ENCODE assay signal across 8 cellular contexts in genomic region chr3:143119974-143120715, GRCh38. TPM values are rescaled to one million over a fixed set of nuclear protein-coding genes. Genes with fewer than 3 reads are reported as not detected.
DNase-seq lines count a peak whose midpoint lies in the region; ATAC-seq and TF ChIP-seq lines count a peak whose summit lies in the region.

No MANE protein-coding gene starts in this region.

- H3K36me3 ChIP-seq in KOPT-K1 (ENCODE audit: insufficient read depth, low read length) (peaks cover 11% of the 10 kb centered on the region), esophagus muscularis mucosa (peaks cover 0 to 7% (median 3%) of the 10 kb centered on the region in 4 donors), transverse colon (no peaks in the 10 kb centered on the region)

- no peak for TF ChIP-seq POLR2A in esophagus muscularis mucosa (IDR thresholded peaks at IDR 0.05; ENCODE audit: low read depth)
- no peak for TF ChIP-seq POLR2A in transverse colon (IDR thresholded peaks at IDR 0.05)

- H3K27ac Mint-ChIP-seq in activated CD8-positive, alpha-beta T cell treated with anti-CD3 and anti-CD28 coated beads for 36 hours = peak overlapping the region; percentile 68
- peak overlapping the region; percentile 89 to 91 for H3K27ac Mint-ChIP-seq in natural killer cell

- peaks cover 0 to 27% (median 3%) of the 10 kb centered on the region in 4 donors for H3K27me3 ChIP-seq in esophagus muscularis mucosa
- peaks cover 54% of the 10 kb centered on the region for H3K27me3 ChIP-seq in transverse colon

- no peak for TF ChIP-seq CTCF in activated CD8-positive, alpha-beta T cell treated with anti-CD3 and anti-CD28 coated beads for 36 hours (IDR thresholded peaks at IDR 0.05)
- TF ChIP-seq CTCF in esophagus muscularis mucosa (IDR thresholded peaks at IDR 0.05) = no peak
- TF ChIP-seq CTCF in natural killer cell (IDR thresholded peaks at IDR 0.05) = no peak
- no peak for TF ChIP-seq CTCF in transverse colon (IDR thresholded peaks at IDR 0.05)

- TF ChIP-seq EP300 in esophagus muscularis mucosa (IDR thresholded peaks at IDR 0.05) = no peak
- TF ChIP-seq EP300 in transverse colon (IDR thresholded peaks at IDR 0.05; ENCODE audit: low read depth) = no peak

- CTCF ChIA-PET in activated CD8-positive, alpha-beta T cell treated with anti-CD3 and anti-CD28 coated beads for 36 hours (lab: Charles Lee) = interaction anchor here (0.7 to 2.5 kb wide), 22 partner anchors 13 to 554 kb away, joined by 3 to 23 read pairs (median 4); no protein-coding TSS in a partner anchor

- H3K4me1 ChIP-seq in esophagus muscularis mucosa (peaks cover 10 to 39% (median 28%) of the 10 kb centered on the region in 4 donors), transverse colon (peaks cover 0 to 27% (median 20%) of the 10 kb centered on the region in 4 donors)

- POLR2A ChIA-PET in activated CD8-positive, alpha-beta T cell treated with anti-CD3 and anti-CD28 coated beads for 36 hours (lab: Charles Lee) = interaction anchor here (0.9 to 1.6 kb wide), 3 partner anchors 47 to 84 kb away, joined by 3 to 5 read pairs (median 4); no protein-coding TSS in a partner anchor

- 1% methylated on average over 38 of the region's 85 CpGs for WGBS in esophagus muscularis mucosa
- WGBS in transverse colon (ENCODE audit: low coverage in 1 of 2), 2 donors = 1% methylated on average over 81 of the region's 85 CpGs; no CpG with 5 or more reads in 1 of the 2 donors

- ATAC-seq in GM21529 (IDR thresholded peaks at IDR 0.05; ENCODE audit: unreplicated experiment) = peak; percentile 12
- ATAC-seq in activated CD8-positive, alpha-beta T cell treated with anti-CD3 and anti-CD28 coated beads for 36 hours = peak; percentile 14
- ATAC-seq in natural killer cell = peak; percentile 9 to 14 (median 10)

- intact Hi-C loops in activated CD8-positive, alpha-beta T cell treated with anti-CD3 and anti-CD28 coated beads for 36 hours (cut with micrococcal nuclease) = loop anchor here (2.0 to 10.0 kb wide), 5 partner anchors 52 to 555 kb away; no protein-coding TSS in a partner anchor
- intact Hi-C loops in esophagus muscularis mucosa (cut with DNase I) (loop anchor here (2.0 to 10.0 kb wide), 2 partner anchors 525 to 555 kb away; no protein-coding TSS in a partner anchor), natural killer cell (cut with micrococcal nuclease) (loop anchor here (2.0 to 5.0 kb wide), 4 partner anchors 161 to 852 kb away; partner anchors contain the start of gene DIPK2A), transverse colon (cut with DNase I; ENCODE audit: low total_unique reads) (no loop called here)

- DNase-seq in D341Med (ENCODE audit: low spot score) (peak; percentile 70), esophagus muscularis mucosa (ENCODE audit: extremely low spot score) (peak; percentile 75), natural killer cell (peak; percentile 60), transverse colon (peak; percentile 17), HT-29 (ENCODE audit: low spot score) (no peak)
- peak; percentile 59 for DNase-seq in activated CD8-positive, alpha-beta T cell treated with anti-CD3 and anti-CD28 coated beads for 36 hours

- H3K36me3 Mint-ChIP-seq in activated CD8-positive, alpha-beta T cell treated with anti-CD3 and anti-CD28 coated beads for 36 hours (ENCODE audit: low read depth) = peaks cover 4% of the 10 kb centered on the region
- H3K36me3 Mint-ChIP-seq in natural killer cell = no peaks in the 10 kb centered on the region

- H3K27ac ChIP-seq in KOPT-K1 (ENCODE audit: low read depth, low read length, poor library complexity, severe bottlenecking) (peak overlapping the region; percentile 68), esophagus muscularis mucosa (replicated peaks in 1 of 4) (peak overlapping the region; percentile 66 to 81 (median 74)), transverse colon (peak overlapping the region; percentile 64 to 81 (median 73))

- H3K9me3 Mint-ChIP-seq in activated CD8-positive, alpha-beta T cell treated with anti-CD3 and anti-CD28 coated beads for 36 hours = no peaks in the 10 kb centered on the region
- no peaks in the 10 kb centered on the region for H3K9me3 Mint-ChIP-seq in natural killer cell

- peak overlapping the region; percentile 67 to 85 (median 70) for H3K4me3 ChIP-seq in esophagus muscularis mucosa
- peak overlapping the region; percentile 51 to 77 (median 56) for H3K4me3 ChIP-seq in transverse colon

- H3K9me3 ChIP-seq in KOPT-K1 (ENCODE audit: insufficient read depth, low read length, poor library complexity, severe bottlenecking) = no peaks in the 10 kb centered on the region
- no peaks in the 10 kb centered on the region for H3K9me3 ChIP-seq in esophagus muscularis mucosa
- H3K9me3 ChIP-seq in transverse colon = no peaks in the 10 kb centered on the region

- in situ Hi-C loops in transverse colon (cut with MboI; ENCODE audit: low pct_ligation_motif_present in 1 of 4, low pct_unique_long_range_greater_than_20kb in 1 of 4, low sequenced_read_pairs in 3 of 4) = no loop called here

- peak overlapping the region; percentile 87 for H3K4me3 Mint-ChIP-seq in activated CD8-positive, alpha-beta T cell treated with anti-CD3 and anti-CD28 coated beads for 36 hours
- H3K4me3 Mint-ChIP-seq in natural killer cell = peak overlapping the region; percentile 93

- H3K4me1 Mint-ChIP-seq in activated CD8-positive, alpha-beta T cell treated with anti-CD3 and anti-CD28 coated beads for 36 hours (ENCODE audit: low read depth) = peaks cover 36% of the 10 kb centered on the region
- peaks cover 43 to 51% of the 10 kb centered on the region in 2 donors for H3K4me1 Mint-ChIP-seq in natural killer cell

- peaks cover 5% of the 10 kb centered on the region for H3K27me3 Mint-ChIP-seq in activated CD8-positive, alpha-beta T cell treated with anti-CD3 and anti-CD28 coated beads for 36 hours
- H3K27me3 Mint-ChIP-seq in natural killer cell (ENCODE audit: low read depth in 2 of 2) = no peaks in the 10 kb centered on the region

RNA-seq across cellular contexts. Expression of gene CHST2, which starts 0.6 kb away (rescaled TPM):
- total RNA-seq in activated CD8-positive, alpha-beta T cell treated with anti-CD3 and anti-CD28 coated beads for 36 hours = 1 to 10 TPM; 6.0 to 6.9 TPM
- 10 to 100 TPM in 2 of 4 donors, 1 to 10 TPM in 2; 3.3 to 10.8 (median 10.2) TPM for total RNA-seq in esophagus muscularis mucosa
- 100 to 1,000 TPM in 1 of 3 donors, 10 to 100 TPM in 2; 74.6 to 113 (median 95.4) TPM for total RNA-seq in natural killer cell
- 1 to 10 TPM in 3 of 4 donors, under 1 TPM in 1; 0.75 to 8.8 (median 3.0) TPM for total RNA-seq in transverse colon
- total RNA-seq in HT-29 (2014; rRNA removed; shearing (Covaris generic)) = not detected in 2 replicates

Comparison
In these comparisons a context has a peak if more than half of its experiments do, and no peak if none do; other contexts are left out.
1. RNA of gene CHST2, which starts 0.6 kb away (total RNA-seq): 74.6 to 113 TPM in natural killer cell; 3.3 to 10.8 TPM in esophagus muscularis mucosa, 6.0 to 6.9 TPM in activated CD8-positive, alpha-beta T cell treated with anti-CD3 and anti-CD28 coated beads for 36 hours, 0.75 to 8.8 TPM in transverse colon and not detected in HT-29; every median in the first group is over 4 times any median in the second.
2. Peak in every context shown above with its lines, with median percentiles within 50 percentile points of each other: ATAC-seq and H3K27ac ChIP-seq.